9 cellular contexts compared by ENCODE assay signal in the genomic region with DNA sequence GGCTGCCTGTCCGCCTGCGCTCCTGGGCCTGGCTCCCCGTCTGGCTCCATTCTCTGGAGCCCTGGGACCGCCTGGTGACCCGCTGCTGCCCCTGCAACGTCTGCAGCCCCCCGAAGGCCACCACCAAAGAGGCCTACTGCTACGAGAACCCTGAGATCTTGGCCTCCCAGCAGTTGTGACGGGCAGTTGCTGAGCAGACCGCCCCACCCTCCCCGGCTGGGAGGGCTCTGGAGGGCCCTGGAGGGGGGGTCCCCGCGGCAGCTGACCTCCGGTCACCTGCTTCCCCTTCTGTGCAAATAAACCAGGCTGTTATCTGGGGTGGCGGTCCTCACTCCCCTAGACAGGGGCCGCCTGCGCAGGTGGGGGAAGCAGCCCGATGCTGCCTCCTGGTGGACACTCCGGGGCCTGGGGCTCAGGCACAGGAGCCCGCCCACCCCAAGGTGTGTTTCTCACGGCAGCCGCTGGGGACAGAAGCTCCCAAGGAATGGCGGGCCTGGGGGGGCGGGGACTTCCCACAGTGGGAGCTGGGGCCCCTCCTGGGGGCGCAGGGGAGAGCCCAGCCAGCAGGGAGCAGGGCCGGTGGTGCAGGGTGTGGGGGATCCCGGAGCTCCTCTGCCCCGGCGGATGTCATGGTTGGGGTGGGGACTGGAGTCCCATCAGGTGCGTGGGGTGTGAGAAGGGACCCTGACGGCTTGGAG. TPM values are rescaled to one million over a fixed set of nuclear protein-coding genes. Genes with fewer than 3 reads are reported as not detected.
DNase-seq lines count a peak whose midpoint lies in the region; ATAC-seq, FAIRE-seq and TF ChIP-seq lines count a peak whose summit lies in the region.
"Had no signal": no experiment of that assay in that cellular context is flagged by ENCODE, and none has a peak within 500 bp of the region (broad histone marks: within the 10 kb centered on the region; RNA-seq: fewer than 3 reads in every experiment).

No MANE protein-coding gene starts in this region.

- peaks cover 33 to 48% of the 10 kb centered on the region in 2 donors for H3K4me1 ChIP-seq in duodenal mucosa (ENCODE audit: control insufficient read depth in 1 of 2, insufficient read depth in 2 of 2, low read length in 2 of 2)

- H3K27ac Mint-ChIP-seq in activated CD4-positive, alpha-beta memory T cell treated with anti-CD3 and anti-CD28 coated beads for 36 hours = no peak overlapping the region
- peak overlapping the region; percentile 14 for H3K27ac Mint-ChIP-seq in memory B cell
- H3K27ac Mint-ChIP-seq: activated naive CD4-positive, alpha-beta T cell treated with anti-CD3 and anti-CD28 coated beads, Interleukin-2, amount 50 U/mL, for 24 hours had no signal

- H3K9me3 ChIP-seq in duodenal mucosa (ENCODE audit: control insufficient read depth in 1 of 2, low read length in 2 of 2) = no peaks in the 10 kb centered on the region

- H3K4me3 Mint-ChIP-seq in activated CD4-positive, alpha-beta memory T cell treated with anti-CD3 and anti-CD28 coated beads for 36 hours = no peak overlapping the region
- peak overlapping the region; percentile 43 for H3K4me3 Mint-ChIP-seq in memory B cell
- H3K4me3 Mint-ChIP-seq: activated naive CD4-positive, alpha-beta T cell treated with anti-CD3 and anti-CD28 coated beads, Interleukin-2, amount 50 U/mL, for 24 hours had no signal

- H3K36me3 ChIP-seq in duodenal mucosa (ENCODE audit: control insufficient read depth in 1 of 2, insufficient read depth in 2 of 2, low read length in 2 of 2) = no peaks in the 10 kb centered on the region

- CTCF ChIA-PET in activated CD4-positive, alpha-beta memory T cell treated with anti-CD3 and anti-CD28 coated beads for 36 hours (lab: Charles Lee) = interaction anchor here (0.6 to 2.5 kb wide), 50 partner anchors 9 to 531 kb away, joined by 3 to 54 read pairs (median 4); a partner anchor contains a TSS

- POLR2A ChIA-PET in activated CD4-positive, alpha-beta memory T cell treated with anti-CD3 and anti-CD28 coated beads for 36 hours (lab: Charles Lee) = interaction anchor here (0.6 to 1.0 kb wide), 3 partner anchors 48 to 150 kb away, joined by 3 to 4 read pairs (median 4); a partner anchor contains a TSS

- H3K4me3 ChIP-seq in duodenal mucosa (ENCODE audit: low read depth in 1 of 2, low read length in 2 of 2) = peak overlapping the region; percentile 19 to 36

- FAIRE-seq in D721Med (lab: Jason Lieb, UNC) = no peak

- peak overlapping the region; percentile 18 to 43 for H3K9ac ChIP-seq in duodenal mucosa (ENCODE audit: low read depth in 1 of 2, low read length in 2 of 2)

- intact Hi-C loops in activated CD4-positive, alpha-beta memory T cell treated with anti-CD3 and anti-CD28 coated beads for 36 hours (cut with micrococcal nuclease) = no loop called here

- H3K4me1 Mint-ChIP-seq in activated CD4-positive, alpha-beta memory T cell treated with anti-CD3 and anti-CD28 coated beads for 36 hours (ENCODE audit: low read depth) = peaks cover 9% of the 10 kb centered on the region
- peaks cover 15% of the 10 kb centered on the region for H3K4me1 Mint-ChIP-seq in memory B cell

- peak; percentile 93 for TF ChIP-seq CTCF in D721Med (IDR thresholded peaks at IDR 0.05; ENCODE audit: insufficient read depth, missing control alignments)

- H3K27me3 Mint-ChIP-seq in activated CD4-positive, alpha-beta memory T cell treated with anti-CD3 and anti-CD28 coated beads for 36 hours = peaks cover 8% of the 10 kb centered on the region
- H3K27me3 Mint-ChIP-seq in memory B cell = peaks cover 8% of the 10 kb centered on the region
- H3K27me3 Mint-ChIP-seq: activated naive CD4-positive, alpha-beta T cell treated with anti-CD3 and anti-CD28 coated beads, Interleukin-2, amount 50 U/mL, for 24 hours had no signal

- H3K9me3 Mint-ChIP-seq in activated CD4-positive, alpha-beta memory T cell treated with anti-CD3 and anti-CD28 coated beads for 36 hours = no peaks in the 10 kb centered on the region
- H3K9me3 Mint-ChIP-seq in memory B cell = no peaks in the 10 kb centered on the region
- H3K9me3 Mint-ChIP-seq: activated naive CD4-positive, alpha-beta T cell treated with anti-CD3 and anti-CD28 coated beads, Interleukin-2, amount 50 U/mL, for 24 hours had no signal

- no peak overlapping the region for H3K27ac ChIP-seq in duodenal mucosa (ENCODE audit: low read depth, low read length)

- peaks cover 4% of the 10 kb centered on the region for H3K36me3 Mint-ChIP-seq in activated CD4-positive, alpha-beta memory T cell treated with anti-CD3 and anti-CD28 coated beads for 36 hours
- H3K36me3 Mint-ChIP-seq in memory B cell = no peaks in the 10 kb centered on the region
- H3K36me3 Mint-ChIP-seq: activated naive CD4-positive, alpha-beta T cell treated with anti-CD3 and anti-CD28 coated beads, Interleukin-2, amount 50 U/mL, for 24 hours had no signal

- ATAC-seq in HG03354 (IDR thresholded peaks at IDR 0.05; ENCODE audit: poor library complexity, severe bottlenecking, unreplicated experiment) = peak; percentile 25
- ATAC-seq in memory B cell (ENCODE audit: low read depth) = peak; percentile 35
- ATAC-seq in HG02759 (IDR thresholded peaks at IDR 0.05; ENCODE audit: unreplicated experiment) = no peak

- peaks cover 17 to 27% of the 10 kb centered on the region in 2 donors for H3K27me3 ChIP-seq in duodenal mucosa (ENCODE audit: control insufficient read depth in 1 of 2, insufficient read depth in 2 of 2, low read length in 2 of 2)

- DNase-seq in D721Med (ENCODE audit: insufficient read length, low spot score) (peak; percentile 100), NCI-H82 (lab: John Stamatoyannopoulos, UW) (peak; percentile 95), memory B cell (ENCODE audit: low spot score in 2 of 2) (peak; percentile 92 to 97)
- peak; percentile 93 for DNase-seq in activated CD4-positive, alpha-beta memory T cell treated with anti-CD3 and anti-CD28 coated beads for 36 hours
- DNase-seq in stimulated activated CD8-positive, alpha-beta memory T cell treated with anti-CD3 and anti-CD28 coated beads, Interleukin-12 subunit alpha, Interleukin-12 subunit beta, amount 100 ng/mL, for 24 hours (ENCODE audit: extremely low read depth) = peak; percentile 77

RNA-seq across cellular contexts. Expression of a gene that starts 4.7 kb away (rescaled TPM):
- 100 to 1,000 TPM; 320 to 325 TPM for total RNA-seq in activated CD4-positive, alpha-beta memory T cell treated with anti-CD3 and anti-CD28 coated beads for 36 hours

RNA-seq across cellular contexts. Expression of a gene that starts 5.7 kb away (rescaled TPM):
- total RNA-seq in activated CD4-positive, alpha-beta memory T cell treated with anti-CD3 and anti-CD28 coated beads for 36 hours = not detected

RNA-seq across cellular contexts. Expression of a gene that starts 9.1 kb away (rescaled TPM):
- total RNA-seq in activated CD4-positive, alpha-beta memory T cell treated with anti-CD3 and anti-CD28 coated beads for 36 hours = not detected

RNA-seq across cellular contexts. Expression of a gene that starts 11.4 kb away (rescaled TPM):
- under 1 TPM; 0.21 to 0.70 TPM for total RNA-seq in activated CD4-positive, alpha-beta memory T cell treated with anti-CD3 and anti-CD28 coated beads for 36 hours

RNA-seq across cellular contexts. Expression of a gene that starts 14.3 kb away (rescaled TPM):
- 1 to 10 TPM; 3.4 to 4.4 TPM for total RNA-seq in activated CD4-positive, alpha-beta memory T cell treated with anti-CD3 and anti-CD28 coated beads for 36 hours
